Comparison of ENCODE assay signal across 1 cellular context in the genomic region with DNA sequence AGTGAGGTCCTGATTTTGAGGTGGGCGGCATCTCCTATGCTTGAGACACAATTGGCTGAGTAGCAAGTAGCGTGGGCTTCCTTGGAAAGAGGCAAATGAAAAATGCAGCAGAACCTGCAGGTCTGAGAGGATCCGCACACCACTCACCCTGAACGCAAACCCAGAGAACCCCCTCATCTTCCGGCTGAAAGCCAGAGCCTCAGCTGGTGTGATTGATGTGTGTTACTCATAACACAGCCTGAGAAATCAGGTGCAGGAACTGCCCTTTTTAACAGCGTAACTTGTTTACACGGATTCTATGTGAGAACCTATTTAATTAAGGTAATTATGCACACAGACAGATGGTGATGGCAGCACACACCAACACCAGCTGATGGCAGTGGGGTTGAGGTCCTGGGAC.
TF ChIP-seq lines count a peak whose summit lies in the region.

No MANE protein-coding gene starts in this region.

TF ChIP-seq in GM23338, 12 proteins besides CTCF, POLR2A, EP300 and RAD21 (continued from another document):
- TF ChIP-seq, protein P1, sequence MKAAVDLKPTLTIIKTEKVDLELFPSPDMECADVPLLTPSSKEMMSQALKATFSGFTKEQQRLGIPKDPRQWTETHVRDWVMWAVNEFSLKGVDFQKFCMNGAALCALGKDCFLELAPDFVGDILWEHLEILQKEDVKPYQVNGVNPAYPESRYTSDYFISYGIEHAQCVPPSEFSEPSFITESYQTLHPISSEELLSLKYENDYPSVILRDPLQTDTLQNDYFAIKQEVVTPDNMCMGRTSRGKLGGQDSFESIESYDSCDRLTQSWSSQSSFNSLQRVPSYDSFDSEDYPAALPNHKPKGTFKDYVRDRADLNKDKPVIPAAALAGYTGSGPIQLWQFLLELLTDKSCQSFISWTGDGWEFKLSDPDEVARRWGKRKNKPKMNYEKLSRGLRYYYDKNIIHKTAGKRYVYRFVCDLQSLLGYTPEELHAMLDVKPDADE (IDR thresholded peaks at IDR 0.05), result no peak
- TF ChIP-seq EZH2 (IDR thresholded peaks at IDR 0.05; ENCODE audit: low read depth, unreplicated experiment), result no peak
- TF ChIP-seq, protein P2, sequence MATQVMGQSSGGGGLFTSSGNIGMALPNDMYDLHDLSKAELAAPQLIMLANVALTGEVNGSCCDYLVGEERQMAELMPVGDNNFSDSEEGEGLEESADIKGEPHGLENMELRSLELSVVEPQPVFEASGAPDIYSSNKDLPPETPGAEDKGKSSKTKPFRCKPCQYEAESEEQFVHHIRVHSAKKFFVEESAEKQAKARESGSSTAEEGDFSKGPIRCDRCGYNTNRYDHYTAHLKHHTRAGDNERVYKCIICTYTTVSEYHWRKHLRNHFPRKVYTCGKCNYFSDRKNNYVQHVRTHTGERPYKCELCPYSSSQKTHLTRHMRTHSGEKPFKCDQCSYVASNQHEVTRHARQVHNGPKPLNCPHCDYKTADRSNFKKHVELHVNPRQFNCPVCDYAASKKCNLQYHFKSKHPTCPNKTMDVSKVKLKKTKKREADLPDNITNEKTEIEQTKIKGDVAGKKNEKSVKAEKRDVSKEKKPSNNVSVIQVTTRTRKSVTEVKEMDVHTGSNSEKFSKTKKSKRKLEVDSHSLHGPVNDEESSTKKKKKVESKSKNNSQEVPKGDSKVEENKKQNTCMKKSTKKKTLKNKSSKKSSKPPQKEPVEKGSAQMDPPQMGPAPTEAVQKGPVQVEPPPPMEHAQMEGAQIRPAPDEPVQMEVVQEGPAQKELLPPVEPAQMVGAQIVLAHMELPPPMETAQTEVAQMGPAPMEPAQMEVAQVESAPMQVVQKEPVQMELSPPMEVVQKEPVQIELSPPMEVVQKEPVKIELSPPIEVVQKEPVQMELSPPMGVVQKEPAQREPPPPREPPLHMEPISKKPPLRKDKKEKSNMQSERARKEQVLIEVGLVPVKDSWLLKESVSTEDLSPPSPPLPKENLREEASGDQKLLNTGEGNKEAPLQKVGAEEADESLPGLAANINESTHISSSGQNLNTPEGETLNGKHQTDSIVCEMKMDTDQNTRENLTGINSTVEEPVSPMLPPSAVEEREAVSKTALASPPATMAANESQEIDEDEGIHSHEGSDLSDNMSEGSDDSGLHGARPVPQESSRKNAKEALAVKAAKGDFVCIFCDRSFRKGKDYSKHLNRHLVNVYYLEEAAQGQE (IDR thresholded peaks at IDR 0.05; ENCODE audit: unreplicated experiment), result no peak
TF ChIP-seq in GM23338: peak in this region for 0.
